In genomic region chr11:41461057-41461681, GRCh38 we compare ENCODE assay signal across 9 cellular contexts. TPM values are rescaled to one million over a fixed set of nuclear protein-coding genes. Genes with fewer than 3 reads are reported as not detected.
A peak's percentile ranks its signal among the peaks of the same experiment; 100 is the strongest.
DNase-seq lines count a peak whose midpoint lies in the region; ATAC-seq and TF ChIP-seq lines count a peak whose summit lies in the region.
"Had no signal": no experiment of that assay in that cellular context is flagged by ENCODE, and none has a peak within 500 bp of the region (broad histone marks: within the 10 kb centered on the region; RNA-seq: fewer than 3 reads in every experiment).

No MANE protein-coding gene starts in this region.

- H3K4me1 ChIP-seq in OCI-LY3 (ENCODE audit: low read length), result no peaks in the 10 kb centered on the region
- H3K4me1 ChIP-seq in upper lobe of left lung, result peaks cover 0 to 5% (median 0%) of the 10 kb centered on the region in 4 donors
- H3K4me1 ChIP-seq: SJSA1 had no signal

- H4K20me1 ChIP-seq in OCI-LY3 (ENCODE audit: insufficient read depth, low read length), result no peaks in the 10 kb centered on the region

- H3K9me3 ChIP-seq in OCI-LY3 (ENCODE audit: insufficient read depth, low read length) (0 out of 2 replicates have a peak, but pooled peaks cover 5% of the 10 kb centered on the region), upper lobe of left lung (no peaks in the 10 kb centered on the region)
- H3K9me3 ChIP-seq: SJSA1 had no signal

- no peak for ATAC-seq in activated CD8-positive, alpha-beta T cell treated with anti-CD3 and anti-CD28 coated beads for 36 hours
- ATAC-seq in activated CD8-positive, alpha-beta T cell treated with anti-CD3 and anti-CD28 coated beads, Interleukin-2, amount 10 ng/mL, durations not matched to agents 7 days and 5 days, result no peak
- no peak for ATAC-seq in upper lobe of left lung (ENCODE audit: low FRiP score in 2 of 2)
- ATAC-seq in GM18868 (IDR thresholded peaks at IDR 0.05; ENCODE audit: unreplicated experiment), result no peak

- H3K27ac ChIP-seq in OCI-LY3 (ENCODE audit: low read length), result no peak overlapping the region
- H3K27ac ChIP-seq in upper lobe of left lung, result no peak overlapping the region
- H3K27ac ChIP-seq: SJSA1 had no signal

- peaks cover 14% of the 10 kb centered on the region; the same call in 1 of the 2 replicates for H3K27me3 ChIP-seq in OCI-LY3 (ENCODE audit: low read depth, low read length)
- no peaks in the 10 kb centered on the region for H3K27me3 ChIP-seq in upper lobe of left lung

- peaks cover 9% of the 10 kb centered on the region for H3K27me3 Mint-ChIP-seq in activated CD8-positive, alpha-beta T cell treated with anti-CD3 and anti-CD28 coated beads for 36 hours
- H3K27me3 Mint-ChIP-seq in activated CD8-positive, alpha-beta T cell treated with anti-CD3 and anti-CD28 coated beads, Interleukin-2, amount 10 ng/mL, durations not matched to agents 7 days and 5 days (ENCODE audit: low read depth), result peaks cover 4% of the 10 kb centered on the region

- H3K36me3 ChIP-seq in OCI-LY3 (replicated peaks; ENCODE audit: low read depth, low read length), result no peaks in the 10 kb centered on the region
- H3K36me3 ChIP-seq in upper lobe of left lung, result no peaks in the 10 kb centered on the region
- H3K36me3 ChIP-seq: SJSA1 had no signal

- no peak overlapping the region for H3K4me3 Mint-ChIP-seq in activated CD8-positive, alpha-beta T cell treated with anti-CD3 and anti-CD28 coated beads for 36 hours
- no peak overlapping the region for H3K4me3 Mint-ChIP-seq in activated CD8-positive, alpha-beta T cell treated with anti-CD3 and anti-CD28 coated beads, Interleukin-2, amount 10 ng/mL, durations not matched to agents 7 days and 5 days

- TF ChIP-seq EP300 in upper lobe of left lung (IDR thresholded peaks at IDR 0.05), result no peak

- H3K9me3 Mint-ChIP-seq in activated CD8-positive, alpha-beta T cell treated with anti-CD3 and anti-CD28 coated beads for 36 hours, result peaks cover 2% of the 10 kb centered on the region
- H3K9me3 Mint-ChIP-seq in activated CD8-positive, alpha-beta T cell treated with anti-CD3 and anti-CD28 coated beads, Interleukin-2, amount 10 ng/mL, durations not matched to agents 7 days and 5 days (ENCODE audit: insufficient read depth), result no peaks in the 10 kb centered on the region

- CTCF ChIA-PET in activated CD8-positive, alpha-beta T cell treated with anti-CD3 and anti-CD28 coated beads for 36 hours (lab: Charles Lee), result interaction anchor here (0.8 to 1.1 kb wide), 4 partner anchors 57 to 1822 kb away, joined by 3 to 6 read pairs (median 3); no protein-coding TSS in a partner anchor
- CTCF ChIA-PET in activated CD8-positive, alpha-beta T cell treated with anti-CD3 and anti-CD28 coated beads, Interleukin-2, amount 10 ng/mL, durations not matched to agents 7 days and 5 days (lab: Charles Lee), result interaction anchor here (1.0 to 2.1 kb wide), 3 partner anchors 13 to 1822 kb away, joined by 3 to 13 read pairs (median 7); no protein-coding TSS in a partner anchor

- 4 to 6% methylated on average over 1 of the region's 1 CpG for WGBS in upper lobe of left lung, 2 donors

- no peaks in the 10 kb centered on the region for H3K36me3 Mint-ChIP-seq in activated CD8-positive, alpha-beta T cell treated with anti-CD3 and anti-CD28 coated beads for 36 hours (ENCODE audit: low read depth)
- H3K36me3 Mint-ChIP-seq in activated CD8-positive, alpha-beta T cell treated with anti-CD3 and anti-CD28 coated beads, Interleukin-2, amount 10 ng/mL, durations not matched to agents 7 days and 5 days (ENCODE audit: low read depth), result no peaks in the 10 kb centered on the region

- intact Hi-C loops in activated CD8-positive, alpha-beta T cell treated with anti-CD3 and anti-CD28 coated beads for 36 hours (cut with micrococcal nuclease), result no loop called here

- H3K4me2 ChIP-seq in OCI-LY3 (ENCODE audit: low read length), result no peak overlapping the region

- peak; percentile 75 for TF ChIP-seq CTCF in activated CD8-positive, alpha-beta T cell treated with anti-CD3 and anti-CD28 coated beads for 36 hours (IDR thresholded peaks at IDR 0.05)
- TF ChIP-seq CTCF in OCI-LY3 (IDR thresholded peaks at IDR 0.05; ENCODE audit: low read depth, low read length) (peak; percentile 77), fibroblast of mammary gland (conservative IDR thresholded peaks at IDR 0.05; ENCODE audit: control insufficient read depth, insufficient read depth, low read depth, low read length) (peak; percentile 56), upper lobe of left lung (IDR thresholded peaks at IDR 0.05) (peak; percentile 23 to 69 (median 60))

- H2AFZ ChIP-seq in OCI-LY3 (ENCODE audit: low read depth, low read length), result no peak overlapping the region

- TF ChIP-seq POLR2A in upper lobe of left lung (IDR thresholded peaks at IDR 0.05), result no peak

- no peaks in the 10 kb centered on the region for H3K79me2 ChIP-seq in OCI-LY3 (ENCODE audit: low read length)

- H3K4me3 ChIP-seq in OCI-LY3 (ENCODE audit: low read length) (no peak overlapping the region), fibroblast of mammary gland (ENCODE audit: control insufficient read depth, low read depth, low read length) (no peak overlapping the region), upper lobe of left lung (no peak overlapping the region)
- H3K4me3 ChIP-seq: SJSA1 had no signal

- H3K4me1 Mint-ChIP-seq in activated CD8-positive, alpha-beta T cell treated with anti-CD3 and anti-CD28 coated beads for 36 hours (ENCODE audit: low read depth), result no peaks in the 10 kb centered on the region
- H3K4me1 Mint-ChIP-seq in activated CD8-positive, alpha-beta T cell treated with anti-CD3 and anti-CD28 coated beads, Interleukin-2, amount 10 ng/mL, durations not matched to agents 7 days and 5 days (ENCODE audit: low read depth), result no peaks in the 10 kb centered on the region

- H3K9ac ChIP-seq in OCI-LY3 (ENCODE audit: low read length), result no peak overlapping the region

- no peak for DNase-seq in activated CD8-positive, alpha-beta T cell treated with anti-CD3 and anti-CD28 coated beads for 36 hours
- DNase-seq in activated CD8-positive, alpha-beta T cell treated with anti-CD3 and anti-CD28 coated beads, Interleukin-2, amount 10 ng/mL, durations not matched to agents 7 days and 5 days, result no peak
- DNase-seq in fibroblast of mammary gland (ENCODE audit: low read depth), result peak; percentile 6
- no peak for DNase-seq in upper lobe of left lung
- no peak for DNase-seq in activated naive CD4-positive, alpha-beta T cell (lab: John Stamatoyannopoulos, UW)
- no peak for DNase-seq in hypothalamus (lab: John Stamatoyannopoulos, UW)

- POLR2A ChIA-PET in activated CD8-positive, alpha-beta T cell treated with anti-CD3 and anti-CD28 coated beads for 36 hours (lab: Charles Lee), result no interaction called here
- POLR2A ChIA-PET in activated CD8-positive, alpha-beta T cell treated with anti-CD3 and anti-CD28 coated beads, Interleukin-2, amount 10 ng/mL, durations not matched to agents 7 days and 5 days (lab: Charles Lee), result no interaction called here

- H3K27ac Mint-ChIP-seq in activated CD8-positive, alpha-beta T cell treated with anti-CD3 and anti-CD28 coated beads for 36 hours, result no peak overlapping the region
- no peak overlapping the region for H3K27ac Mint-ChIP-seq in activated CD8-positive, alpha-beta T cell treated with anti-CD3 and anti-CD28 coated beads, Interleukin-2, amount 10 ng/mL, durations not matched to agents 7 days and 5 days

RNA-seq across cellular contexts. Expression of gene LRRC4C, which starts 1.7 kb away (rescaled TPM):
- total RNA-seq in activated CD8-positive, alpha-beta T cell treated with anti-CD3 and anti-CD28 coated beads for 36 hours, result not detected
- not detected for total RNA-seq in activated CD8-positive, alpha-beta T cell treated with anti-CD3 and anti-CD28 coated beads, Interleukin-2, amount 10 ng/mL, durations not matched to agents 7 days and 5 days
- 1 to 10 TPM in 2 of 6 donors, under 1 TPM in 2, not detected in 2; 0.37 to 1.2 (median 1.0) TPM for total RNA-seq in upper lobe of left lung
- total RNA-seq: SJSA1 had no signal
